1 cellular context compared by ENCODE assay signal in genomic region chr5:149546974-149547373, GRCh38.
TF ChIP-seq lines count a peak whose summit lies in the region.

No MANE protein-coding gene starts in this region.

TF ChIP-seq in A549, 52 proteins besides CTCF, POLR2A, EP300 and RAD21 (continued from another document):
- TF ChIP-seq KDM1A (IDR thresholded peaks at IDR 0.05; ENCODE audit: low read depth) (no peak), CHD2 (IDR thresholded peaks at IDR 0.05; ENCODE audit: low read length, partially characterized antibody) (no peak), NFE2L2 (conservative IDR thresholded peaks at IDR 0.05; ENCODE audit: low read length) (no peak), PBX3 (IDR thresholded peaks at IDR 0.05) (no peak), CHD4 (IDR thresholded peaks at IDR 0.05; ENCODE audit: borderline replicate concordance) (no peak)
